Comparison of ENCODE assay signal across 11 cellular contexts in the genomic region with DNA sequence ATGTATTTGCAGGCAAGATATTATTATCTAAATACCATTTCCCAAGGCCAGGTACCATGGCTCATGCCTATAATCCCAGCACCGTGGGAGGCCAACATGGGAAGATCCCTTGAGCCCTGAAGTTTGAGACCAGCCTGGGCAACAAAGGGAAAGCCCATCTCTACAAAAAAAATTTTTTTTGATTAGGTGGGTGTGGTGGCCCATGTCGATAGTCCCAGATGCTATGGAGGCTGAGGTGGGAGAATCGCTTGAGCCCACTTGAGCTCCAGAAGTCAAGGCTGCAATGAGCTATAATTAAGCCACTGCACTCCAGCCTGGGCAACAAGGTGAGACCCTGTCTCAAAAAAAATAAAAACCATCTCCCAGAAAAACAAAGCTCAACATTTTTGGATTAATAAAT. TPM values are rescaled to one million over a fixed set of nuclear protein-coding genes. Genes with fewer than 3 reads are reported as not detected.
DNase-seq lines count a peak whose midpoint lies in the region; ATAC-seq and TF ChIP-seq lines count a peak whose summit lies in the region.
"Had no signal": no experiment of that assay in that cellular context is flagged by ENCODE, and none has a peak within 500 bp of the region (broad histone marks: within the 10 kb centered on the region; RNA-seq: fewer than 3 reads in every experiment).

No MANE protein-coding gene starts in this region.

- POLR2A ChIA-PET in HEK293T (lab: Yijun Ruan, JAX), result interaction anchor here (2.0 to 3.7 kb wide), 2 partner anchors 8 to 94 kb away, joined by 10 to 17 read pairs; a partner anchor contains a TSS

- H3K4me1 Mint-ChIP-seq in activated naive CD8-positive, alpha-beta T cell treated with anti-CD3 and anti-CD28 coated beads for 36 hours, result peaks cover 34% of the 10 kb centered on the region

- no peaks in the 10 kb centered on the region for H3K9me3 Mint-ChIP-seq in activated naive CD8-positive, alpha-beta T cell treated with anti-CD3 and anti-CD28 coated beads for 36 hours

- DNase-seq in activated naive CD8-positive, alpha-beta T cell treated with anti-CD3 and anti-CD28 coated beads for 36 hours, result no peak
- DNase-seq in HEK293T (ENCODE audit: extremely low spot score) (no peak), AG20443 (ENCODE audit: low spot score) (no peak), GM10266 (ENCODE audit: extremely low spot score) (no peak)
- DNase-seq: NCI-H526 had no signal

- H3K9me3 ChIP-seq in BLaER1 (no peaks in the 10 kb centered on the region), HUES48 (ENCODE audit: control insufficient read depth, insufficient read depth, low read length) (no peaks in the 10 kb centered on the region), mesodermal cell (ENCODE audit: control insufficient read depth, low read length) (no peaks in the 10 kb centered on the region)
- H3K9me3 ChIP-seq: suprapubic skin had no signal

- H3K36me3 Mint-ChIP-seq in activated naive CD8-positive, alpha-beta T cell treated with anti-CD3 and anti-CD28 coated beads for 36 hours, result peaks cover 50% of the 10 kb centered on the region

- TF ChIP-seq CTCF in GM10266 (IDR thresholded peaks at IDR 0.05; ENCODE audit: control insufficient read depth, insufficient read depth, low read depth, missing control alignments), result no peak

- H3K27ac Mint-ChIP-seq in activated naive CD8-positive, alpha-beta T cell treated with anti-CD3 and anti-CD28 coated beads for 36 hours, result no peak overlapping the region

- H3K27me3 ChIP-seq in BLaER1 (no peaks in the 10 kb centered on the region), HUES48 (ENCODE audit: control insufficient read depth, insufficient read depth, low read length) (no peaks in the 10 kb centered on the region)
- H3K27me3 ChIP-seq: suprapubic skin had no signal

- H3K27ac ChIP-seq in BLaER1 (no peak overlapping the region), HUES48 (ENCODE audit: low read depth, low read length) (no peak overlapping the region), mesodermal cell (ENCODE audit: low read depth, low read length, severe bottlenecking) (no peak overlapping the region)
- H3K27ac ChIP-seq: suprapubic skin had no signal

- H3K4me3 ChIP-seq in BLaER1 (peak overlapping the region; percentile 90), HUES48 (ENCODE audit: low read depth, low read length) (peak overlapping the region; percentile 77), mesodermal cell (ENCODE audit: extremely low read depth, insufficient read depth, low read length, poor library complexity, severe bottlenecking) (peak overlapping the region; percentile 65)

- peaks cover 64% of the 10 kb centered on the region for H4K20me1 ChIP-seq in BLaER1

- 92 to 100% methylated on average over 2 to 3 of the region's 3 CpGs for WGBS in mesodermal cell (ENCODE audit: insufficient coverage in 2 of 2), 2 experiments

- H3K4me1 ChIP-seq in BLaER1, result peaks cover 48% of the 10 kb centered on the region
- peaks cover 23% of the 10 kb centered on the region for H3K4me1 ChIP-seq in HUES48 (ENCODE audit: control insufficient read depth, insufficient read depth, low read length)
- H3K4me1 ChIP-seq in mesodermal cell (ENCODE audit: control insufficient read depth, insufficient read depth, low read length, poor library complexity, severe bottlenecking), result peaks cover 18% of the 10 kb centered on the region

- peak overlapping the region; percentile 96 for H3K9ac ChIP-seq in BLaER1
- H3K9ac ChIP-seq in HUES48 (ENCODE audit: low read depth, low read length), result no peak overlapping the region

- no peaks in the 10 kb centered on the region for H3K27me3 Mint-ChIP-seq in activated naive CD8-positive, alpha-beta T cell treated with anti-CD3 and anti-CD28 coated beads for 36 hours

- peak overlapping the region; percentile 95 for H3K4me3 Mint-ChIP-seq in activated naive CD8-positive, alpha-beta T cell treated with anti-CD3 and anti-CD28 coated beads for 36 hours

- peaks cover 55% of the 10 kb centered on the region for H3K36me3 ChIP-seq in BLaER1
- peaks cover 56% of the 10 kb centered on the region for H3K36me3 ChIP-seq in HUES48 (ENCODE audit: control insufficient read depth, insufficient read depth, low read length)
- peaks cover 57% of the 10 kb centered on the region for H3K36me3 ChIP-seq in mesodermal cell (ENCODE audit: control insufficient read depth, insufficient read depth, low read length)
- H3K36me3 ChIP-seq: suprapubic skin had no signal

- H3K4me2 ChIP-seq in BLaER1, result peak overlapping the region; percentile 78

- CTCF ChIA-PET in HEK293T (lab: Yijun Ruan, JAX), result interaction anchor here (0.6 to 2.0 kb wide), 3 partner anchors 8 to 95 kb away, joined by 4 to 16 read pairs (median 4); no protein-coding TSS in a partner anchor

- no peak for ATAC-seq in GM19351 (IDR thresholded peaks at IDR 0.05; ENCODE audit: unreplicated experiment)
- ATAC-seq: activated CD4-positive, CD25-positive, alpha-beta regulatory T cell treated with anti-CD3 and anti-CD28 coated beads, Interleukin-2, amount 50 U/mL, for 24 hours had no signal

TF ChIP-seq in HEK293T, 16 proteins besides CTCF, POLR2A, EP300 and RAD21:
- TF ChIP-seq FOXK2 (IDR thresholded peaks at IDR 0.05), result no peak
- no peak for TF ChIP-seq ARNT (IDR thresholded peaks at IDR 0.05)
- TF ChIP-seq CTBP1 (IDR thresholded peaks at IDR 0.05; ENCODE audit: borderline replicate concordance), result no peak
- no peak for TF ChIP-seq BHLHE40 (IDR thresholded peaks at IDR 0.05; ENCODE audit: borderline replicate concordance)
- TF ChIP-seq ZNF384 (IDR thresholded peaks at IDR 0.05), result no peak
- TF ChIP-seq FOXM1 (IDR thresholded peaks at IDR 0.05; ENCODE audit: borderline replicate concordance), result no peak
- no peak for TF ChIP-seq SUZ12 (IDR thresholded peaks at IDR 0.05)
- TF ChIP-seq TARDBP (IDR thresholded peaks at IDR 0.05), result no peak
- no peak for TF ChIP-seq L3MBTL2 (conservative IDR thresholded peaks at IDR 0.05)
- no peak for TF ChIP-seq FOXA1 (IDR thresholded peaks at IDR 0.05)
- TF ChIP-seq SP1 (IDR thresholded peaks at IDR 0.05), result no peak
- TF ChIP-seq, protein P1, sequence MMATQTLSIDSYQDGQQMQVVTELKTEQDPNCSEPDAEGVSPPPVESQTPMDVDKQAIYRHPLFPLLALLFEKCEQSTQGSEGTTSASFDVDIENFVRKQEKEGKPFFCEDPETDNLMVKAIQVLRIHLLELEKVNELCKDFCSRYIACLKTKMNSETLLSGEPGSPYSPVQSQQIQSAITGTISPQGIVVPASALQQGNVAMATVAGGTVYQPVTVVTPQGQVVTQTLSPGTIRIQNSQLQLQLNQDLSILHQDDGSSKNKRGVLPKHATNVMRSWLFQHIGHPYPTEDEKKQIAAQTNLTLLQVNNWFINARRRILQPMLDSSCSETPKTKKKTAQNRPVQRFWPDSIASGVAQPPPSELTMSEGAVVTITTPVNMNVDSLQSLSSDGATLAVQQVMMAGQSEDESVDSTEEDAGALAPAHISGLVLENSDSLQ (IDR thresholded peaks at IDR 0.05), result no peak
- TF ChIP-seq LEF1 (IDR thresholded peaks at IDR 0.05; ENCODE audit: borderline replicate concordance), result no peak
- no peak for TF ChIP-seq NFRKB (IDR thresholded peaks at IDR 0.05)
- no peak for TF ChIP-seq HDGF (IDR thresholded peaks at IDR 0.05; ENCODE audit: borderline replicate concordance)
- TF ChIP-seq ELF4 (IDR thresholded peaks at IDR 0.05), result no peak

RNA-seq across cellular contexts. Expression of a gene that starts 2.2 kb away (rescaled TPM):
- total RNA-seq in activated naive CD8-positive, alpha-beta T cell treated with anti-CD3 and anti-CD28 coated beads for 36 hours, result 100 to 1,000 TPM; 501 to 504 TPM
- polyA plus RNA-seq in mesodermal cell (2013, experiment 1 of 2), result 857 TPM
- polyA plus RNA-seq in mesodermal cell (2013, experiment 2 of 2), result 919 TPM

RNA-seq across cellular contexts. Expression of a gene that starts 28.5 kb away (rescaled TPM):
- 1 to 10 TPM; 8.6 to 9.2 TPM for total RNA-seq in activated naive CD8-positive, alpha-beta T cell treated with anti-CD3 and anti-CD28 coated beads for 36 hours
- polyA plus RNA-seq in mesodermal cell (2013, experiment 1 of 2), result 8.0 TPM
- polyA plus RNA-seq in mesodermal cell (2013, experiment 2 of 2), result 8.1 TPM

RNA-seq across cellular contexts. Expression of a gene that starts 44.7 kb away (rescaled TPM):
- total RNA-seq in activated naive CD8-positive, alpha-beta T cell treated with anti-CD3 and anti-CD28 coated beads for 36 hours, result 10 to 100 TPM; 12.1 to 15.1 TPM
- 5.8 TPM for polyA plus RNA-seq in mesodermal cell (2013, experiment 1 of 2)
- polyA plus RNA-seq in mesodermal cell (2013, experiment 2 of 2), result 4.0 TPM
